ENCODE assay signal across 2 cellular contexts in the genomic region with DNA sequence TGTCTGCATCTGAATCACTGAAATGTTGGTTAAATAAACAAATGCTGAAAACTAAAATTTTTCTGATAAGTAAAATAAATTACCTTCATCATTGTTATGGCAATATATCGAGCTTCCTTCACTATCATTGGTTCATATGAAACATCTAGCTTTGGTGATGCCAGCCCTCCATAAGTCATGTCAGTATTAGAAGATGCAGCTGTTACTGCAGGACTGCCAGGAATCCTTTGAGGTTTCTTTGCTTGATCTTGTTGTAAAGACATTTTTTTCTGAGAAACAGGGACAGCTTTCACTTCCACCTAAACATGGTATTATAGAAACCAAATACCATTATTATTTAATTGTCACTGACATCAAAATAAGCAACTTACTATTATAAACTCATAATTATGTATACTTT.
TF ChIP-seq lines count a peak whose summit lies in the region.

No MANE protein-coding gene starts in this region.

TF ChIP-seq in IMR-90, 13 proteins besides CTCF, POLR2A, EP300 and RAD21 (continued from another document):
- no peak for TF ChIP-seq SMC3 (IDR thresholded peaks at IDR 0.05; ENCODE audit: low read depth, low read length)
- TF ChIP-seq MAZ (IDR thresholded peaks at IDR 0.05; ENCODE audit: borderline replicate concordance, low read depth, low read length), result no peak
- TF ChIP-seq MXI1 (IDR thresholded peaks at IDR 0.05; ENCODE audit: borderline replicate concordance, low read depth, low read length), result no peak
- no peak for TF ChIP-seq CHD1 (IDR thresholded peaks at IDR 0.05; ENCODE audit: low read depth, low read length)
- TF ChIP-seq NFE2L2 (IDR thresholded peaks at IDR 0.05; ENCODE audit: low read depth, low read length), result no peak
- TF ChIP-seq MAFK (IDR thresholded peaks at IDR 0.05; ENCODE audit: low read depth, low read length), result no peak
- no peak for TF ChIP-seq CEBPB (IDR thresholded peaks at IDR 0.05; ENCODE audit: low read depth, low read length)
- TF ChIP-seq, protein P1, sequence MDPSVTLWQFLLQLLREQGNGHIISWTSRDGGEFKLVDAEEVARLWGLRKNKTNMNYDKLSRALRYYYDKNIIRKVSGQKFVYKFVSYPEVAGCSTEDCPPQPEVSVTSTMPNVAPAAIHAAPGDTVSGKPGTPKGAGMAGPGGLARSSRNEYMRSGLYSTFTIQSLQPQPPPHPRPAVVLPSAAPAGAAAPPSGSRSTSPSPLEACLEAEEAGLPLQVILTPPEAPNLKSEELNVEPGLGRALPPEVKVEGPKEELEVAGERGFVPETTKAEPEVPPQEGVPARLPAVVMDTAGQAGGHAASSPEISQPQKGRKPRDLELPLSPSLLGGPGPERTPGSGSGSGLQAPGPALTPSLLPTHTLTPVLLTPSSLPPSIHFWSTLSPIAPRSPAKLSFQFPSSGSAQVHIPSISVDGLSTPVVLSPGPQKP (IDR thresholded peaks at IDR 0.05; ENCODE audit: borderline replicate concordance, low read depth, low read length), result no peak
- TF ChIP-seq RFX5 (IDR thresholded peaks at IDR 0.05; ENCODE audit: low read depth, low read length), result no peak
- no peak for TF ChIP-seq BHLHE40 (IDR thresholded peaks at IDR 0.05; ENCODE audit: low read depth, low read length)

TF ChIP-seq in SK-N-SH, 30 proteins besides CTCF, POLR2A, EP300 and RAD21 (continued from another document):
- TF ChIP-seq TEAD4 (IDR thresholded peaks at IDR 0.05; ENCODE audit: borderline replicate concordance, insufficient read depth) (no peak), NFIC (IDR thresholded peaks at IDR 0.05; ENCODE audit: borderline replicate concordance) (no peak)
- TF ChIP-seq, protein P2, sequence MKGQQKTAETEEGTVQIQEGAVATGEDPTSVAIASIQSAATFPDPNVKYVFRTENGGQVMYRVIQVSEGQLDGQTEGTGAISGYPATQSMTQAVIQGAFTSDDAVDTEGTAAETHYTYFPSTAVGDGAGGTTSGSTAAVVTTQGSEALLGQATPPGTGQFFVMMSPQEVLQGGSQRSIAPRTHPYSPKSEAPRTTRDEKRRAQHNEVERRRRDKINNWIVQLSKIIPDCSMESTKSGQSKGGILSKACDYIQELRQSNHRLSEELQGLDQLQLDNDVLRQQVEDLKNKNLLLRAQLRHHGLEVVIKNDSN (IDR thresholded peaks at IDR 0.05; ENCODE audit: borderline replicate concordance, low read depth), result no peak
TF ChIP-seq in SK-N-SH: peak in this region for 0.
